Comparison of ENCODE assay signal across 1 cellular context in the genomic region with DNA sequence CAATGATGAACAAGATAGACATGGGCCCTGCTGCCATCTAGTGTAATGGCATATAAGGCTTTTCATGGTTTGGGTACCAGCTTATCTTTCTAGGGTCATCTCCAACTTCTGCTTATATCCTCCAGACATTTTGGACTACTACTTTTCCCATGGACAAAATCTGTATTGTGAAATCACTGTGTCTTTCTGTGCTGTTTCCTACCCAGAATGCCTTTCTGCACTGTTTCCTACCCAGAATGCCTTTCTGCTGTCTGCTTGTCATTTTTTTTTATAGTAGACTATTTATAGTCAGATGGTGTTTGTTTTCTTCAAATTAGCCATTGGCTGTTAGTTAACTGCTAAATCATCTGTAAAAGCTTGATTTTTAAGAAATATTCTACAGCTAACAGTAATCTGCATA.
TF ChIP-seq lines count a peak whose summit lies in the region.

No MANE protein-coding gene starts in this region.

TF ChIP-seq in K562, 482 proteins besides CTCF, POLR2A, EP300 and RAD21 (continued from another document):
- TF ChIP-seq CEBPB (tag; IDR thresholded peaks at IDR 0.05): peak; percentile 58
- TF ChIP-seq STAG1 (CRISPR knock-in tag; IDR thresholded peaks at IDR 0.05; ENCODE audit: borderline replicate concordance): no peak
- TF ChIP-seq SP2 (IDR thresholded peaks at IDR 0.05; ENCODE audit: extremely low read depth, low read depth, low read length, poor library complexity, severe bottlenecking): no peak
- TF ChIP-seq PRMT5 (CRISPR knock-in tag; IDR thresholded peaks at IDR 0.05): no peak
- TF ChIP-seq, protein P1, sequence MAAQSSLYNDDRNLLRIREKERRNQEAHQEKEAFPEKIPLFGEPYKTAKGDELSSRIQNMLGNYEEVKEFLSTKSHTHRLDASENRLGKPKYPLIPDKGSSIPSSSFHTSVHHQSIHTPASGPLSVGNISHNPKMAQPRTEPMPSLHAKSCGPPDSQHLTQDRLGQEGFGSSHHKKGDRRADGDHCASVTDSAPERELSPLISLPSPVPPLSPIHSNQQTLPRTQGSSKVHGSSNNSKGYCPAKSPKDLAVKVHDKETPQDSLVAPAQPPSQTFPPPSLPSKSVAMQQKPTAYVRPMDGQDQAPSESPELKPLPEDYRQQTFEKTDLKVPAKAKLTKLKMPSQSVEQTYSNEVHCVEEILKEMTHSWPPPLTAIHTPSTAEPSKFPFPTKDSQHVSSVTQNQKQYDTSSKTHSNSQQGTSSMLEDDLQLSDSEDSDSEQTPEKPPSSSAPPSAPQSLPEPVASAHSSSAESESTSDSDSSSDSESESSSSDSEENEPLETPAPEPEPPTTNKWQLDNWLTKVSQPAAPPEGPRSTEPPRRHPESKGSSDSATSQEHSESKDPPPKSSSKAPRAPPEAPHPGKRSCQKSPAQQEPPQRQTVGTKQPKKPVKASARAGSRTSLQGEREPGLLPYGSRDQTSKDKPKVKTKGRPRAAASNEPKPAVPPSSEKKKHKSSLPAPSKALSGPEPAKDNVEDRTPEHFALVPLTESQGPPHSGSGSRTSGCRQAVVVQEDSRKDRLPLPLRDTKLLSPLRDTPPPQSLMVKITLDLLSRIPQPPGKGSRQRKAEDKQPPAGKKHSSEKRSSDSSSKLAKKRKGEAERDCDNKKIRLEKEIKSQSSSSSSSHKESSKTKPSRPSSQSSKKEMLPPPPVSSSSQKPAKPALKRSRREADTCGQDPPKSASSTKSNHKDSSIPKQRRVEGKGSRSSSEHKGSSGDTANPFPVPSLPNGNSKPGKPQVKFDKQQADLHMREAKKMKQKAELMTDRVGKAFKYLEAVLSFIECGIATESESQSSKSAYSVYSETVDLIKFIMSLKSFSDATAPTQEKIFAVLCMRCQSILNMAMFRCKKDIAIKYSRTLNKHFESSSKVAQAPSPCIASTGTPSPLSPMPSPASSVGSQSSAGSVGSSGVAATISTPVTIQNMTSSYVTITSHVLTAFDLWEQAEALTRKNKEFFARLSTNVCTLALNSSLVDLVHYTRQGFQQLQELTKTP (IDR thresholded peaks at IDR 0.05; ENCODE audit: low read depth in 1 of 2, partially characterized antibody in 2 of 2): peak in 1 of 2 experiments; percentile 89
- TF ChIP-seq CCAR2 (IDR thresholded peaks at IDR 0.05; ENCODE audit: low read depth, low read length): no peak
TF ChIP-seq in K562: peak in this region for 2.
